ENCODE assay signal across 30 cellular contexts in genomic region chr10:85671530-85671929, GRCh38.
"Had no signal": no experiment of that assay in that cellular context is flagged by ENCODE, and none has a peak within 500 bp of the region (broad histone marks: within the 10 kb centered on the region; RNA-seq: fewer than 3 reads in every experiment).

No MANE protein-coding gene starts in this region.

- H3K4me1 Mint-ChIP-seq: activated B cell treated with CpG ODN at 0.5 μM for 24 hours; activated naive CD4-positive, alpha-beta T cell treated with anti-CD3 and anti-CD28 coated beads, Interleukin-2, amount 50 U/mL, for 24 hours; activated naive CD8-positive, alpha-beta T cell treated with anti-CD3 and anti-CD28 coated beads, Interleukin-2, amount 10 ng/mL, durations not matched to agents 7 days and 5 days had no signal

- H3K27ac ChIP-seq: ascending aorta, breast epithelium, cardiac muscle cell, colonic mucosa, epithelial cell of prostate, esophagus squamous epithelium, gastroesophageal sphincter, heart right ventricle, WERI-Rb-1 had no signal

- ATAC-seq: activated CD4-positive, CD25-positive, alpha-beta regulatory T cell treated with anti-CD3 and anti-CD28 coated beads, Interleukin-2, amount 50 U/mL, for 24 hours; activated CD8-positive, alpha-beta memory T cell treated with anti-CD3 and anti-CD28 coated beads, Interleukin-2, amount 10 ng/mL, durations not matched to agents 7 days and 5 days; activated CD8-positive, alpha-beta T cell treated with anti-CD3 and anti-CD28 coated beads, Interleukin-2, amount 10 ng/mL, durations not matched to agents 7 days and 5 days; gastroesophageal sphincter; heart right ventricle; T-helper 17 cell had no signal

- H3K27me3 Mint-ChIP-seq: activated B cell treated with CpG ODN at 0.5 μM for 24 hours; activated CD4-positive, alpha-beta memory T cell treated with anti-CD3 and anti-CD28 coated beads for 36 hours; activated CD8-positive, alpha-beta memory T cell treated with anti-CD3 and anti-CD28 coated beads, Interleukin-2, amount 10 ng/mL, durations not matched to agents 7 days and 5 days; activated naive CD4-positive, alpha-beta T cell treated with anti-CD3 and anti-CD28 coated beads, Interleukin-2, amount 50 U/mL, for 24 hours; T-helper 17 cell had no signal

- H3K4me3 ChIP-seq: ascending aorta, breast epithelium, cardiac muscle cell, colonic mucosa, esophagus squamous epithelium, gastroesophageal sphincter, heart right ventricle had no signal

- DNase-seq: activated B cell treated with CpG ODN at 0.5 μM for 24 hours; activated CD4-positive, alpha-beta memory T cell treated with anti-CD3 and anti-CD28 coated beads for 36 hours; activated CD4-positive, alpha-beta T cell treated with anti-CD3 and anti-CD28 coated beads for 48 hours; activated CD8-positive, alpha-beta memory T cell treated with anti-CD3 and anti-CD28 coated beads, Interleukin-2, amount 10 ng/mL, durations not matched to agents 7 days and 5 days; activated CD8-positive, alpha-beta memory T cell treated with anti-CD3 and anti-CD28 coated beads, Interleukin-2, amount 50 U/mL, for 4 hours; activated CD8-positive, alpha-beta T cell treated with anti-CD3 and anti-CD28 coated beads, Interleukin-2, amount 10 ng/mL, durations not matched to agents 7 days and 5 days; activated effector memory CD4-positive, alpha-beta T cell treated with Interleukin-2 at 50 U/mL for 16 hours; activated gamma-delta T cell treated with Interleukin-2 at 50 U/mL for 16 hours; activated naive CD4-positive, alpha-beta T cell treated with anti-CD3 and anti-CD28 coated beads for 36 hours; activated naive CD8-positive, alpha-beta T cell treated with anti-CD3 and anti-CD28 coated beads, Interleukin-2, amount 10 ng/mL, durations not matched to agents 7 days and 5 days; activated T-cell treated with anti-CD3 and anti-CD28 coated beads, Interleukin-2, amount 50 U/mL, for 48 hours; central memory CD4-positive, alpha-beta T cell; cerebellar nuclear complex; colonic mucosa; effector CD8-positive, alpha-beta T cell; esophagus squamous epithelium; foreskin melanocyte; heart right ventricle; T-helper 17 cell; T1000; WERI-Rb-1 had no signal

- H3K27ac Mint-ChIP-seq: activated B cell treated with CpG ODN at 0.5 μM for 24 hours; activated CD4-positive, alpha-beta memory T cell treated with anti-CD3 and anti-CD28 coated beads for 36 hours; activated CD8-positive, alpha-beta memory T cell treated with anti-CD3 and anti-CD28 coated beads, Interleukin-2, amount 10 ng/mL, durations not matched to agents 7 days and 5 days; activated CD8-positive, alpha-beta T cell treated with anti-CD3 and anti-CD28 coated beads, Interleukin-2, amount 10 ng/mL, durations not matched to agents 7 days and 5 days; activated naive CD4-positive, alpha-beta T cell treated with anti-CD3 and anti-CD28 coated beads for 36 hours; activated naive CD4-positive, alpha-beta T cell treated with anti-CD3 and anti-CD28 coated beads, Interleukin-2, amount 50 U/mL, for 24 hours; activated naive CD8-positive, alpha-beta T cell treated with anti-CD3 and anti-CD28 coated beads, Interleukin-2, amount 10 ng/mL, durations not matched to agents 7 days and 5 days; brain; T-helper 17 cell; T-helper 2 cell treated with Interferon-gamma antibody and Interleukin-4, amounts not matched to agents 5 μg/mL and 100 μg/mL, for 36 hours had no signal

- H3K4me3 Mint-ChIP-seq: activated B cell treated with CpG ODN at 0.5 μM for 24 hours; activated CD4-positive, alpha-beta memory T cell treated with anti-CD3 and anti-CD28 coated beads for 36 hours; activated CD8-positive, alpha-beta memory T cell treated with anti-CD3 and anti-CD28 coated beads, Interleukin-2, amount 10 ng/mL, durations not matched to agents 7 days and 5 days; activated CD8-positive, alpha-beta T cell treated with anti-CD3 and anti-CD28 coated beads, Interleukin-2, amount 10 ng/mL, durations not matched to agents 7 days and 5 days; activated naive CD4-positive, alpha-beta T cell treated with anti-CD3 and anti-CD28 coated beads for 36 hours; activated naive CD4-positive, alpha-beta T cell treated with anti-CD3 and anti-CD28 coated beads, Interleukin-2, amount 50 U/mL, for 24 hours; activated naive CD8-positive, alpha-beta T cell treated with anti-CD3 and anti-CD28 coated beads, Interleukin-2, amount 10 ng/mL, durations not matched to agents 7 days and 5 days; brain; T-helper 17 cell; T-helper 2 cell treated with Interferon-gamma antibody and Interleukin-4, amounts not matched to agents 5 μg/mL and 100 μg/mL, for 36 hours had no signal

- H3K9me3 Mint-ChIP-seq: activated naive CD4-positive, alpha-beta T cell treated with anti-CD3 and anti-CD28 coated beads, Interleukin-2, amount 50 U/mL, for 24 hours; activated naive CD8-positive, alpha-beta T cell treated with anti-CD3 and anti-CD28 coated beads, Interleukin-2, amount 10 ng/mL, durations not matched to agents 7 days and 5 days had no signal

- H3K36me3 Mint-ChIP-seq: activated CD4-positive, alpha-beta memory T cell treated with anti-CD3 and anti-CD28 coated beads for 36 hours; activated CD8-positive, alpha-beta memory T cell treated with anti-CD3 and anti-CD28 coated beads, Interleukin-2, amount 10 ng/mL, durations not matched to agents 7 days and 5 days; activated naive CD8-positive, alpha-beta T cell treated with anti-CD3 and anti-CD28 coated beads, Interleukin-2, amount 10 ng/mL, durations not matched to agents 7 days and 5 days had no signal

- H3K9me3 ChIP-seq: colonic mucosa had no signal

- H3K36me3 ChIP-seq: ascending aorta, breast epithelium, cardiac muscle cell, colonic mucosa, esophagus squamous epithelium, gastroesophageal sphincter, heart right ventricle, WERI-Rb-1 had no signal

- H3K27me3 ChIP-seq: ascending aorta, breast epithelium, cardiac muscle cell, colonic mucosa, esophagus squamous epithelium had no signal

- H3K4me1 ChIP-seq: ascending aorta, breast epithelium, colonic mucosa, esophagus squamous epithelium, gastroesophageal sphincter had no signal
